Comparison of ENCODE assay signal across 18 cellular contexts in the genomic region with DNA sequence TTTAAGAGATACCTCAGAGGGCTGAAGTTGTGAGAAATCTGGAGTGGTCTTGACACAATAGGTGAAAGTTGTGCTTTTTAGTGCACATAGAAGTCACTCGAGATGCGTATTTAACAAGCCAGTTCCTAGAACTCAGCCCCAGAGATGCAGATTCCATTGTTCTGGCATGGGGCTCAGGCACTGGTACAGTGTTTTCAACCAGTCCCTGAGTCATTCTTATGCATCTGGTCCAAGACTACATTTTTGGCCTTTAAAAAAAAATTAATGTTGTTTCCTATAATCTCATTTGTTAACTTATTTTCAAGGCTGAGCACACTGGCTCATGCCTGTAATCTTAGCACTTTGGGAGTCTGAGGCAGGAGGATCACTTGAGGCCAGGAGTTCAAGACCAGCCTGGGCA.
"Had no signal": no experiment of that assay in that cellular context is flagged by ENCODE, and none has a peak within 500 bp of the region (broad histone marks: within the 10 kb centered on the region; RNA-seq: fewer than 3 reads in every experiment).

No MANE protein-coding gene starts in this region.

- H3K4me1 ChIP-seq: Peyer's patch, SJSA1 had no signal

- H3K27me3 ChIP-seq: Peyer's patch had no signal

- H3K9me3 ChIP-seq: Peyer's patch, SJSA1 had no signal

- H3K4me3 ChIP-seq: Peyer's patch, SJSA1 had no signal

- H3K27ac ChIP-seq: Peyer's patch, RWPE1, SJSA1 had no signal

- H3K36me3 ChIP-seq: Peyer's patch, SJSA1 had no signal

- ATAC-seq: activated CD8-positive, alpha-beta memory T cell treated with anti-CD3 and anti-CD28 coated beads, Interleukin-2, amount 10 ng/mL, durations not matched to agents 7 days and 5 days; activated T-cell treated with anti-CD3 and anti-CD28 coated beads, Interleukin-2, amount 50 U/mL, for 4 hours had no signal

- DNase-seq: activated CD4-positive, alpha-beta T cell treated with anti-CD3 and anti-CD28 coated beads for 4 hours; activated CD4-positive, alpha-beta T cell treated with anti-CD3 and anti-CD28 coated beads, Interleukin-2, amount 50 U/mL, for 48 hours; activated CD8-positive, alpha-beta memory T cell treated with anti-CD3 and anti-CD28 coated beads, Interleukin-2, amount 10 ng/mL, durations not matched to agents 7 days and 5 days; activated gamma-delta T cell; activated naive CD4-positive, alpha-beta T cell treated with anti-CD3 and anti-CD28 coated beads for 36 hours; activated T-cell treated with anti-CD3 and anti-CD28 coated beads, Interleukin-2, amount 50 U/mL, for 4 hours; amygdala; MM.1S; NCI-H1105 treated with DMSO at 0.1 percent for 48 hours; NCI-H1436 treated with DMSO at 0.1 percent for 48 hours; NCI-H187; NCI-H2081; NCI-H510A treated with DMSO at 0.1 percent for 48 hours; Peyer's patch; Right ventricle myocardium superior; SW 1271 had no signal
